ENCODE assay signal across 15 cellular contexts in genomic region chr21:27425574-27425973, GRCh38.
DNase-seq lines count a peak whose midpoint lies in the region; ATAC-seq, FAIRE-seq and TF ChIP-seq lines count a peak whose summit lies in the region.
"Had no signal": no experiment of that assay in that cellular context is flagged by ENCODE, and none has a peak within 500 bp of the region (broad histone marks: within the 10 kb centered on the region; RNA-seq: fewer than 3 reads in every experiment).

No MANE protein-coding gene starts in this region.

- TF ChIP-seq CTCF in HFFc6 (IDR thresholded peaks at IDR 0.05) = no peak

- no peak for ATAC-seq in T-cell (replicated peaks in 1 of 4)
- ATAC-seq: GM12878 had no signal

- CTCF ChIA-PET in T-cell (lab: Charles Lee) = no interaction called here

- peaks cover 71% of the 10 kb centered on the region for H3K4me1 Mint-ChIP-seq in HFFc6 (ENCODE audit: low read depth)
- H3K4me1 Mint-ChIP-seq in T-cell = no peaks in the 10 kb centered on the region

- DNase-seq in HFFc6 = peak; percentile 51
- DNase-seq in adipocyte (ENCODE audit: low read depth) = peak; percentile 36
- DNase-seq in glomerular visceral epithelial cell (ENCODE audit: extremely low spot score) = peak; percentile 90
- no peak for DNase-seq in urothelium cell line (ENCODE audit: low spot score)
- no peak for DNase-seq in NCI-H2029 (lab: John Stamatoyannopoulos, UW)
- no peak for DNase-seq in stimulated activated CD4-positive, alpha-beta T cell treated with anti-CD3 and anti-CD28 coated beads, Interleukin-2, amount 100 ng/mL, for 24 hours
- DNase-seq in T-cell = no peak
- DNase-seq: anterior cingulate cortex; Calu3; erythroblast; NCI-H446; stimulated activated CD4-positive, alpha-beta T cell treated with anti-CD3 and anti-CD28 coated beads, Interleukin-2, amount 100 ng/mL, for 48 hours; stimulated activated naive CD4-positive, alpha-beta T cell had no signal

- H3K9me3 Mint-ChIP-seq in HFFc6 = no peaks in the 10 kb centered on the region
- peaks cover 6 to 8% (median 8%) of the 10 kb centered on the region in 3 donors for H3K9me3 Mint-ChIP-seq in T-cell

- H3K36me3 ChIP-seq in adipocyte (ENCODE audit: control insufficient read depth, insufficient read depth, low read length, severe bottlenecking) = no peaks in the 10 kb centered on the region

- H3K4me1 ChIP-seq in adipocyte (ENCODE audit: control insufficient read depth, insufficient read depth, low read length) = peaks cover 67% of the 10 kb centered on the region
- H3K4me1 ChIP-seq: parathyroid adenoma had no signal

- H3K27me3 Mint-ChIP-seq in HFFc6 (ENCODE audit: insufficient read depth) (no peaks in the 10 kb centered on the region), T-cell (no peaks in the 10 kb centered on the region)

- H3K4me3 ChIP-seq in adipocyte (ENCODE audit: low read length) = no peak overlapping the region
- H3K4me3 ChIP-seq: GM12878 had no signal

- peak; percentile 76 for FAIRE-seq in urothelium cell line (lab: Jason Lieb, UNC)
- FAIRE-seq: GM12878 had no signal

- POLR2A ChIA-PET in T-cell (lab: Charles Lee) = no interaction called here

- H3K4me3 Mint-ChIP-seq in HFFc6 (no peak overlapping the region), T-cell (no peak overlapping the region)

- peak overlapping the region; percentile 77 for H3K27ac Mint-ChIP-seq in HFFc6
- no peak overlapping the region for H3K27ac Mint-ChIP-seq in T-cell

- H3K36me3 Mint-ChIP-seq in HFFc6 (ENCODE audit: low read depth) = no peaks in the 10 kb centered on the region
- no peaks in the 10 kb centered on the region for H3K36me3 Mint-ChIP-seq in T-cell

- H3K9ac ChIP-seq in adipocyte (ENCODE audit: low read length) = peak overlapping the region; percentile 6
- H3K9ac ChIP-seq: parathyroid adenoma had no signal

- no peaks in the 10 kb centered on the region for H3K9me3 ChIP-seq in adipocyte (ENCODE audit: control insufficient read depth, low read length)

- H3K27me3 ChIP-seq in adipocyte (replicated peaks; ENCODE audit: control insufficient read depth, insufficient read depth, low read length) = no peaks in the 10 kb centered on the region

Comparison
In these comparisons a context has a peak if more than half of its experiments do, and no peak if none do; other contexts are left out.
1. DNase-seq: peak in HFFc6 (single experiment), adipocyte (single experiment) and glomerular visceral epithelial cell (single experiment); none in urothelium cell line (single experiment), NCI-H2029 (single experiment), stimulated activated CD4-positive, alpha-beta T cell treated with anti-CD3 and anti-CD28 coated beads, Interleukin-2, amount 100 ng/mL, for 24 hours (0 of 2) and T-cell (0 of 34).